ENCODE assay signal across 26 cellular contexts in genomic region chr3:21407743-21408142, GRCh38.
DNase-seq lines count a peak whose midpoint lies in the region; ATAC-seq, FAIRE-seq and TF ChIP-seq lines count a peak whose summit lies in the region.
"Had no signal": no experiment of that assay in that cellular context is flagged by ENCODE, and none has a peak within 500 bp of the region (broad histone marks: within the 10 kb centered on the region; RNA-seq: fewer than 3 reads in every experiment).

No MANE protein-coding gene starts in this region.

- H3K9me3 ChIP-seq in hepatocyte (ENCODE audit: low read depth) (no peaks in the 10 kb centered on the region), heart left ventricle (peaks cover 0 to 19% (median 3%) of the 10 kb centered on the region in 12 donors)
- H3K9me3 ChIP-seq: Caco-2 had no signal

- H2AFZ ChIP-seq in hepatocyte, result no peak overlapping the region

- intact Hi-C loops in heart left ventricle (cut with DNase I), result no loop called here

- no peaks in the 10 kb centered on the region for H3K9me2 ChIP-seq in hepatocyte (replicated peaks; ENCODE audit: insufficient read depth)

- DNase-seq in bronchial epithelial cell (ENCODE audit: low read depth), result peak; percentile 54
- peak; percentile 3 for DNase-seq in fibroblast of peridontal ligament (ENCODE audit: extremely low read depth)
- peak; percentile 4 for DNase-seq in fibroblast of the conjunctiva (ENCODE audit: low read depth)
- no peak for DNase-seq in hepatocyte (ENCODE audit: low spot score)
- DNase-seq in heart left ventricle, result no peak
- DNase-seq in AG08396 (ENCODE audit: low spot score), result no peak
- DNase-seq: 8988T; ACHN; AML-193; Caco-2; Calu3; CD4-positive, alpha-beta T cell; CD8-positive, alpha-beta T cell; DMS 273 treated with DMSO at 0.1 percent for 48 hours; DMS153; DMS53; DMS79; DND-41; EL; GDM1 had no signal

- 100% methylated on average over 1 of the region's 1 CpG for WGBS in hepatocyte (ENCODE audit: low lambda C conversion rate, missing lambda C conversion rate)
- WGBS in heart left ventricle, 4 donors, result 35 to 90% (median 68%) methylated on average over 1 of the region's 1 CpG

- H3K27me3 ChIP-seq in bronchial epithelial cell (ENCODE audit: control insufficient read depth, insufficient read depth, low read length) (no peaks in the 10 kb centered on the region), hepatocyte (no peaks in the 10 kb centered on the region), heart left ventricle (no peaks in the 10 kb centered on the region)
- H3K27me3 ChIP-seq: BLaER1 treated with 17β-estradiol and CSF1 and Interleukin-3, amounts not matched to agents 10 nM and 100 nM had no signal

- TF ChIP-seq CTCF in bronchial epithelial cell (IDR thresholded peaks at IDR 0.05; ENCODE audit: insufficient read depth, low read length, severe bottlenecking) (no peak), hepatocyte (IDR thresholded peaks at IDR 0.05; ENCODE audit: poor library complexity) (no peak), heart left ventricle (IDR thresholded peaks at IDR 0.05) (no peak)

- no peaks in the 10 kb centered on the region for H3K79me2 ChIP-seq in hepatocyte

- no peak for TF ChIP-seq POLR2A in heart left ventricle (IDR thresholded peaks at IDR 0.05)

- H3K4me2 ChIP-seq in hepatocyte, result no peak overlapping the region
- H3K4me2 ChIP-seq: BLaER1 treated with 17β-estradiol and CSF1 and Interleukin-3, amounts not matched to agents 10 nM and 100 nM had no signal

- no peaks in the 10 kb centered on the region for H4K20me1 ChIP-seq in hepatocyte (ENCODE audit: insufficient read depth, poor library complexity, severe bottlenecking)
- H4K20me1 ChIP-seq: BLaER1 treated with 17β-estradiol and CSF1 and Interleukin-3, amounts not matched to agents 10 nM and 100 nM had no signal

- no peak for FAIRE-seq in bronchial epithelial cell (lab: Jason Lieb, UNC)
- FAIRE-seq: A204.1, GM12878, GM12892, GM18507 had no signal

- H3K4me1 ChIP-seq in hepatocyte (ENCODE audit: insufficient read depth) (no peaks in the 10 kb centered on the region), heart left ventricle (no peaks in the 10 kb centered on the region)
- H3K4me1 ChIP-seq: BLaER1 treated with 17β-estradiol and CSF1 and Interleukin-3, amounts not matched to agents 10 nM and 100 nM; Caco-2 had no signal

- H3K4me3 ChIP-seq in bronchial epithelial cell (ENCODE audit: low read depth, low read length), result no peak overlapping the region
- no peak overlapping the region for H3K4me3 ChIP-seq in hepatocyte
- no peak overlapping the region for H3K4me3 ChIP-seq in heart left ventricle
- H3K4me3 ChIP-seq: BLaER1 treated with 17β-estradiol and CSF1 and Interleukin-3, amounts not matched to agents 10 nM and 100 nM; GM12878 had no signal

- H3K27ac ChIP-seq in hepatocyte (no peak overlapping the region), heart left ventricle (no peak overlapping the region)
- H3K27ac ChIP-seq: BLaER1 treated with 17β-estradiol and CSF1 and Interleukin-3, amounts not matched to agents 10 nM and 100 nM; C4-2B had no signal

- H3K36me3 ChIP-seq in bronchial epithelial cell (ENCODE audit: control insufficient read depth, insufficient read depth, low read length), result no peaks in the 10 kb centered on the region
- H3K36me3 ChIP-seq in hepatocyte (replicated peaks; ENCODE audit: insufficient read depth, low read depth), result no peaks in the 10 kb centered on the region
- no peaks in the 10 kb centered on the region for H3K36me3 ChIP-seq in heart left ventricle
- H3K36me3 ChIP-seq: BLaER1 treated with 17β-estradiol and CSF1 and Interleukin-3, amounts not matched to agents 10 nM and 100 nM had no signal

- no peak for ATAC-seq in heart left ventricle
- ATAC-seq: CD8-positive, alpha-beta T cell; GM12878 had no signal

Comparison
In these comparisons a context has a peak if more than half of its experiments do, and no peak if none do; other contexts are left out.
1. DNase-seq: peak in bronchial epithelial cell (single experiment), fibroblast of peridontal ligament (single experiment) and fibroblast of the conjunctiva (single experiment); none in hepatocyte (single experiment), heart left ventricle (0 of 5) and AG08396 (single experiment).